9 cellular contexts compared by ENCODE assay signal in genomic region chrX:63417649-63418048, GRCh38.
"Had no signal": no experiment of that assay in that cellular context is flagged by ENCODE, and none has a peak within 500 bp of the region (broad histone marks: within the 10 kb centered on the region; RNA-seq: fewer than 3 reads in every experiment).

No MANE protein-coding gene starts in this region.

- FAIRE-seq: HepG2 had no signal

- H3K27ac ChIP-seq: GM23248, HL-60 had no signal

- H3K36me3 ChIP-seq: HAP-1 had no signal

- H3K4me3 ChIP-seq: GM23248, HAP-1 had no signal

- H3K27ac Mint-ChIP-seq: HFFc6, IgD-negative memory B cell had no signal

- H2AFZ ChIP-seq: GM23248 had no signal

- H3K9ac ChIP-seq: GM23248 had no signal

- H3K4me3 Mint-ChIP-seq: HFFc6, IgD-negative memory B cell had no signal

- H3K27me3 Mint-ChIP-seq: IgD-negative memory B cell had no signal

- ATAC-seq: HCT116, HepG2 had no signal

- H3K9me3 Mint-ChIP-seq: HFFc6 had no signal

- DNase-seq: GM23248, GOT3, H7, HFFc6 had no signal

- H3K9me3 ChIP-seq: HAP-1 had no signal

- H3K4me1 Mint-ChIP-seq: IgD-negative memory B cell had no signal
